1 cellular context compared by ENCODE assay signal in the genomic region with DNA sequence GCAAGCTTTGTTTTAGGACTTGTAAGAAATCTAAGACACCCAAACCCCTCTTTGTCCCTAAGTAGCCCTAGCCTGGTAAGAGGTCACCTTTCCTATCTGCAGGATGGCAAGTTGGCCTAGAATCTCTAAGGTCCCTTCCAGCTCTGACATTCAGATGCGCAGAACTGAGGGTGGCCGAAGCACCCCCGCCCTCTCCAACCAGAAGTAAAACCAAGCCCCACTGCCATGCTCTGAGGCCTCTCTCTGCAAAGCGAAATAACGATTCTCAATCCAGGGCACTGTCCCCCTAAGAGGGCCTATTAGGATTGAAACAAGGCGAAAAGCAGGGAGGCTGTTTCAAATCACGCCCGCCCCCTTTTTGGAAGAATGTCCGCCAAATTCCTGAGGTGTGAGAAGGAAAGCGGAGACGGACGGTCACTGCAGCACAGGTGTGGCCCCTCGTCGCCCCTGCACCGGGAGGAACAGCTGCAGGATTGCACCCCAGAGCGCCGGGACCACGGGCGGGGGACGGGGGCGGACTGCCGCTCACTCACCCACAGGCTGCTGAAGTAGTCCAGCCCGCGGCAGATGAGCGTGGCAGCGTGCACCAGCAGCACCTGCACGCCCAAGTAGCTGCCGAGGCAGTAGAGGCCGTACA.
TF ChIP-seq lines count a peak whose summit lies in the region.

No MANE protein-coding gene starts in this region.

TF ChIP-seq in K562, 482 proteins besides CTCF, POLR2A, EP300 and RAD21 (continued from another document):
- TF ChIP-seq, protein P1, sequence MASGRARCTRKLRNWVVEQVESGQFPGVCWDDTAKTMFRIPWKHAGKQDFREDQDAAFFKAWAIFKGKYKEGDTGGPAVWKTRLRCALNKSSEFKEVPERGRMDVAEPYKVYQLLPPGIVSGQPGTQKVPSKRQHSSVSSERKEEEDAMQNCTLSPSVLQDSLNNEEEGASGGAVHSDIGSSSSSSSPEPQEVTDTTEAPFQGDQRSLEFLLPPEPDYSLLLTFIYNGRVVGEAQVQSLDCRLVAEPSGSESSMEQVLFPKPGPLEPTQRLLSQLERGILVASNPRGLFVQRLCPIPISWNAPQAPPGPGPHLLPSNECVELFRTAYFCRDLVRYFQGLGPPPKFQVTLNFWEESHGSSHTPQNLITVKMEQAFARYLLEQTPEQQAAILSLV (tag; IDR thresholded peaks at IDR 0.05) = no peak
- TF ChIP-seq PRPF4 (IDR thresholded peaks at IDR 0.05; ENCODE audit: insufficient read depth, low read depth, low read length, poor library complexity, severe bottlenecking) = no peak
- no peak for TF ChIP-seq JUND (IDR thresholded peaks at IDR 0.05; ENCODE audit: borderline replicate concordance, low read depth, low read length)
- TF ChIP-seq JUND (tag; IDR thresholded peaks at IDR 0.05; ENCODE audit: borderline replicate concordance, low read depth, low read length) = no peak
- no peak for TF ChIP-seq TGIF2 (CRISPR knock-in tag; IDR thresholded peaks at IDR 0.05)
